ENCODE assay signal across 10 cellular contexts in the genomic region with DNA sequence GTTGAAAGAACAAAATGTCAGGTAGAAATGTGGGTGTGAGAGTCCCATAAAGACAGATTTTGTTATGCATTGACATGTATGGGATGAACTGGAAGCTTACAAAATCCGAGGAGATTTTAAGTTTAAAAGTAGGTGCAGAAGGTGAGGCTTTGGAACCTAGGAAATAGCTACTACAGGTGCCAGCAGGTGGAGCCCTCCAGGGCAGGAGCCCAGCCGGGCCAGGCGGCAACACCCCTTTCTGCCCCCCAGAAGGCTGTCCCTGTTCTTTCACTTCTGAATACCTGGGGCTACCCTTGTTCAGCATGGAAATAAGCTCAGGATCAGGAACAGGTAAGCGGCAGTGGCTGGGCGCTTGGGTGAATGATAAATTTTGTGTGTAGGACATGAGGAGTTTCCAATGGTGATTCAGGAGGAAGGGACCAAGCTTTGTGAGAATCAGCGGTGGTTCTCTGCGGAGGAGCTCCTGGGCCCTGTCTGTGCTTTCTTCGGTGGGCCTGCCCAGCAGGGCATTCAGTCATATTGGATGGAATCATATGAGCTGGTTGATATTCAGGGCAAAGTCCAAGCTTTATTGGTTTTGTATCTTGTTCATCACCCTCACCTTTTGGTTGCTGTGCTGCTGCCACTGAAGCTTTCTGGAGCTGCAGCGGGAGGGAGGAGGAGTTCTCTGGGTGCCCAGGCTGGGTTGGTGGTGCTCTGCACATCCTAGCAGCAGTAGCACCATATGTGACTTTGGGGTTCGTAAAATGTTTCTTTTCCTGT.
DNase-seq lines count a peak whose midpoint lies in the region; ATAC-seq and TF ChIP-seq lines count a peak whose summit lies in the region.
"Had no signal": no experiment of that assay in that cellular context is flagged by ENCODE, and none has a peak within 500 bp of the region (broad histone marks: within the 10 kb centered on the region; RNA-seq: fewer than 3 reads in every experiment).

No MANE protein-coding gene starts in this region.

- peaks cover 10% of the 10 kb centered on the region for H3K36me3 ChIP-seq in RWPE2 (ENCODE audit: low read depth)

- DNase-seq in GM12864 (ENCODE audit: low read depth): no peak
- no peak for DNase-seq in RWPE2 (ENCODE audit: low spot score)
- peak; percentile 64 for DNase-seq in iPS-NIHi11 (ENCODE audit: low spot score)
- DNase-seq in activated T-cell treated with anti-CD3 and anti-CD28 coated beads, Interleukin-2, amount 50 U/mL, for 24 hours: no peak
- DNase-seq in HK-2 (ENCODE audit: unreplicated experiment): no peak

- no peak overlapping the region for H3K4me3 ChIP-seq in GM12864 (ENCODE audit: low read depth, low read length)
- no peak overlapping the region for H3K4me3 ChIP-seq in RWPE2 (ENCODE audit: severe bottlenecking)
- H3K4me3 ChIP-seq: BLaER1 treated with 17β-estradiol and CSF1 and Interleukin-3, amounts not matched to agents 10 nM and 100 nM had no signal

- no peaks in the 10 kb centered on the region for H3K9me3 Mint-ChIP-seq in activated T-cell treated with anti-CD3 and anti-CD28 coated beads, Interleukin-2, amount 50 U/mL, for 24 hours
- H3K9me3 Mint-ChIP-seq: naive thymus-derived CD8-positive, alpha-beta T cell had no signal

- ATAC-seq in RWPE2 (ENCODE audit: low read depth) (peak; percentile 60; the same call in 2 of the 3 replicates), GM19324 (IDR thresholded peaks at IDR 0.05; ENCODE audit: low FRiP score, unreplicated experiment) (no peak), GM21825 (IDR thresholded peaks at IDR 0.05; ENCODE audit: unreplicated experiment) (no peak)
- ATAC-seq: naive thymus-derived CD8-positive, alpha-beta T cell had no signal

- H3K4me1 Mint-ChIP-seq in activated T-cell treated with anti-CD3 and anti-CD28 coated beads, Interleukin-2, amount 50 U/mL, for 24 hours (ENCODE audit: low read depth): peaks cover 32% of the 10 kb centered on the region

- H3K4me1 ChIP-seq in RWPE2 (ENCODE audit: insufficient read depth, poor library complexity, severe bottlenecking): no peaks in the 10 kb centered on the region
- H3K4me1 ChIP-seq: BLaER1 treated with 17β-estradiol and CSF1 and Interleukin-3, amounts not matched to agents 10 nM and 100 nM had no signal

- H3K27me3 Mint-ChIP-seq in activated T-cell treated with anti-CD3 and anti-CD28 coated beads, Interleukin-2, amount 50 U/mL, for 24 hours: no peaks in the 10 kb centered on the region
- H3K27me3 Mint-ChIP-seq: naive thymus-derived CD8-positive, alpha-beta T cell had no signal

- H3K9me3 ChIP-seq in RWPE2 (ENCODE audit: severe bottlenecking): no peaks in the 10 kb centered on the region
- H3K9me3 ChIP-seq: BLaER1 treated with 17β-estradiol and CSF1 and Interleukin-3, amounts not matched to agents 10 nM and 100 nM had no signal

- H3K36me3 Mint-ChIP-seq in activated T-cell treated with anti-CD3 and anti-CD28 coated beads, Interleukin-2, amount 50 U/mL, for 24 hours (ENCODE audit: low read depth): peaks cover 48% of the 10 kb centered on the region

- H3K4me3 Mint-ChIP-seq in activated T-cell treated with anti-CD3 and anti-CD28 coated beads, Interleukin-2, amount 50 U/mL, for 24 hours: no peak overlapping the region

- no peaks in the 10 kb centered on the region for H3K27me3 ChIP-seq in RWPE2 (ENCODE audit: insufficient read depth, poor library complexity, severe bottlenecking)
- H3K27me3 ChIP-seq: BLaER1 treated with 17β-estradiol and CSF1 and Interleukin-3, amounts not matched to agents 10 nM and 100 nM had no signal

- peak overlapping the region; percentile 36 for H3K27ac ChIP-seq in 22Rv1
- H3K27ac ChIP-seq in RWPE2 (ENCODE audit: poor library complexity, severe bottlenecking): no peak overlapping the region
- H3K27ac ChIP-seq: BLaER1 treated with 17β-estradiol and CSF1 and Interleukin-3, amounts not matched to agents 10 nM and 100 nM had no signal

- TF ChIP-seq CTCF in 22Rv1 (IDR thresholded peaks at IDR 0.05) (peak; percentile 78), GM12864 (IDR thresholded peaks at IDR 0.05; ENCODE audit: low read depth, low read length, missing control alignments) (peak; percentile 51), RWPE2 (IDR thresholded peaks at IDR 0.05; ENCODE audit: poor library complexity, severe bottlenecking) (peak; percentile 76)

- H3K27ac Mint-ChIP-seq in activated T-cell treated with anti-CD3 and anti-CD28 coated beads, Interleukin-2, amount 50 U/mL, for 24 hours: no peak overlapping the region
